ENCODE assay signal across 12 cellular contexts in genomic region chr7:2971914-2972530, GRCh38.
DNase-seq lines count a peak whose midpoint lies in the region; ATAC-seq and TF ChIP-seq lines count a peak whose summit lies in the region.
"Had no signal": no experiment of that assay in that cellular context is flagged by ENCODE, and none has a peak within 500 bp of the region (broad histone marks: within the 10 kb centered on the region; RNA-seq: fewer than 3 reads in every experiment).

No MANE protein-coding gene starts in this region.

- peak overlapping the region; percentile 49 for H3K27ac Mint-ChIP-seq in activated naive CD4-positive, alpha-beta T cell treated with anti-CD3 and anti-CD28 coated beads, Interleukin-2, amount 50 U/mL, for 24 hours
- H3K27ac Mint-ChIP-seq: nephron had no signal

- intact Hi-C loops in testis (cut with DNase I; ENCODE audit: low total_unique reads), result no loop called here
- intact Hi-C loops in upper lobe of right lung (cut with DNase I), result no loop called here

- H3F3A ChIP-seq in SU-DHL-6 (ENCODE audit: insufficient read depth), result 0 out of 2 replicates have a peak, but pooled peaks cover 5% of the 10 kb centered on the region

- H3K27ac ChIP-seq in SU-DHL-6 (ENCODE audit: low read depth, low read length) (peak overlapping the region; percentile 64), testis (no peak overlapping the region), upper lobe of right lung (no peak overlapping the region)
- H3K27ac ChIP-seq: ascending aorta had no signal

- H3K4me1 ChIP-seq in testis (no peaks in the 10 kb centered on the region), upper lobe of right lung (no peaks in the 10 kb centered on the region)
- H3K4me1 ChIP-seq: ascending aorta had no signal

- no peaks in the 10 kb centered on the region for H3K9me3 ChIP-seq in SU-DHL-6 (ENCODE audit: insufficient read depth, low read length)
- no peaks in the 10 kb centered on the region for H3K9me3 ChIP-seq in testis
- H3K9me3 ChIP-seq in upper lobe of right lung, result no peaks in the 10 kb centered on the region
- H3K9me3 ChIP-seq: ascending aorta had no signal

- H3K4me3 ChIP-seq in SU-DHL-6 (ENCODE audit: insufficient read depth, low read length, poor library complexity, severe bottlenecking) (no peak overlapping the region), testis (no peak overlapping the region), upper lobe of right lung (no peak overlapping the region)
- H3K4me3 ChIP-seq: ascending aorta had no signal

- H3K4me1 Mint-ChIP-seq in activated naive CD4-positive, alpha-beta T cell treated with anti-CD3 and anti-CD28 coated beads, Interleukin-2, amount 50 U/mL, for 24 hours, result peaks cover 32% of the 10 kb centered on the region
- H3K4me1 Mint-ChIP-seq: nephron had no signal

- no peak overlapping the region for H3K4me3 Mint-ChIP-seq in activated naive CD4-positive, alpha-beta T cell treated with anti-CD3 and anti-CD28 coated beads, Interleukin-2, amount 50 U/mL, for 24 hours
- H3K4me3 Mint-ChIP-seq: nephron had no signal

- TF ChIP-seq POLR2A in testis (IDR thresholded peaks at IDR 0.05), result no peak

- H3K27me3 ChIP-seq in SU-DHL-6 (ENCODE audit: low read length), result no peaks in the 10 kb centered on the region
- H3K27me3 ChIP-seq in testis, result no peaks in the 10 kb centered on the region
- no peaks in the 10 kb centered on the region for H3K27me3 ChIP-seq in upper lobe of right lung
- H3K27me3 ChIP-seq: ascending aorta had no signal

- no peak overlapping the region for H3K9ac ChIP-seq in SU-DHL-6 (ENCODE audit: low read length)

- no peaks in the 10 kb centered on the region for H3K9me3 Mint-ChIP-seq in activated naive CD4-positive, alpha-beta T cell treated with anti-CD3 and anti-CD28 coated beads, Interleukin-2, amount 50 U/mL, for 24 hours

- no peaks in the 10 kb centered on the region for H3K9me2 ChIP-seq in SU-DHL-6 (replicated peaks; ENCODE audit: insufficient read depth, low read length)

- TF ChIP-seq CTCF in SU-DHL-6 (IDR thresholded peaks at IDR 0.05; ENCODE audit: insufficient read depth, low read length, poor library complexity, severe bottlenecking), result no peak
- TF ChIP-seq CTCF in testis (IDR thresholded peaks at IDR 0.05), result no peak
- no peak for TF ChIP-seq CTCF in upper lobe of right lung (IDR thresholded peaks at IDR 0.05)

- no peak overlapping the region for H2AFZ ChIP-seq in SU-DHL-6 (ENCODE audit: low read depth, low read length, severe bottlenecking)

- DNase-seq in activated naive CD4-positive, alpha-beta T cell treated with anti-CD3 and anti-CD28 coated beads, Interleukin-2, amount 50 U/mL, for 16 hours, result no peak
- DNase-seq in testis (peak; percentile 4), NCI-H2171 (lab: John Stamatoyannopoulos, UW) (no peak), upper lobe of right lung (no peak), amniotic stem cell (lab: John Stamatoyannopoulos, UW) (no peak)
- DNase-seq: NCI-H1436 had no signal

- no peaks in the 10 kb centered on the region for H4K20me1 ChIP-seq in SU-DHL-6 (ENCODE audit: low read depth, low read length)

- peaks cover 8% of the 10 kb centered on the region; the same call in 1 of the 2 replicates for H3K79me2 ChIP-seq in SU-DHL-6 (ENCODE audit: insufficient read depth, low read length)

- peak overlapping the region; percentile 39 for H3K4me2 ChIP-seq in SU-DHL-6 (ENCODE audit: low read depth, low read length, poor library complexity, severe bottlenecking)

- ATAC-seq in HG02870 (IDR thresholded peaks at IDR 0.05; ENCODE audit: unreplicated experiment) (peak; percentile 70), upper lobe of right lung (no peak)
- ATAC-seq: HCT116 had no signal

- peaks cover 9% of the 10 kb centered on the region for H3K36me3 Mint-ChIP-seq in activated naive CD4-positive, alpha-beta T cell treated with anti-CD3 and anti-CD28 coated beads, Interleukin-2, amount 50 U/mL, for 24 hours

- H3K36me3 ChIP-seq in SU-DHL-6 (ENCODE audit: low read length) (no peaks in the 10 kb centered on the region), testis (ENCODE audit: low read depth, missing control alignments) (no peaks in the 10 kb centered on the region), upper lobe of right lung (no peaks in the 10 kb centered on the region)
- H3K36me3 ChIP-seq: ascending aorta had no signal

- WGBS in testis, 2 donors, result 72 to 76% methylated on average over 5 of the region's 5 CpGs

- no peaks in the 10 kb centered on the region for H3K27me3 Mint-ChIP-seq in activated naive CD4-positive, alpha-beta T cell treated with anti-CD3 and anti-CD28 coated beads, Interleukin-2, amount 50 U/mL, for 24 hours
